17 cellular contexts compared by ENCODE assay signal in the genomic region with DNA sequence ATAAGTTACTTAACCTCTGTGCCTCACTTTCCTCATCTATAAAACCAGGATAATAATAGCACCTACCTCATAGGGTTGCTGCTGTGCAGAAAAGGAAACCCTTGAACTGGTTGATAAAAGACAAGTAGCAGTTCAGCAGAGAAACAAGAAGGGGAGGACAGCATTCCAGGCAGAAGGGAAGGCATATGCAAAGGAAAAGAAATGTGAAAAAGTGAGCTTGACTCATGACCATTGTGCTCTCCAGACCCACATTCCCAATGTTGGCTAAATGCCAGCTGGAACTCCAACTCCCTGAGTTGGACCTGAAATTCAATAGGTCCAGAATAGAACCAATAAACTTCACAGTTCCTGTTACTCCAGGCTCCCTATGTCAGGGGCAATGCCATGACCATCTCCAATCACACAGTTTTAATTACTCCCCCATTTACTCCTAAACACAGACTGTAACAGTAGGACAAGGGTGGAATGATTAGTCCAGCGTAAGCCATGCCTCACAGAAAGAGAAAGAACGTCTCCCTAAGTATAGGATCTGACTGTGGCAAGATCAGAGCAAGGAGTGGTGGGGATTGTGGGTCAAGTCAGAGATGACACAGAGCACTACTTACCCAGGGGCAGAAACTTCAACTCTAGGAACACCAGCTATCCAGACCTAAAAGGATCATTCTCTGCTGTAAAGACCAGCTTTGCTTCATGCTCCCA. TPM values are rescaled to one million over a fixed set of nuclear protein-coding genes. Genes with fewer than 3 reads are reported as not detected.
A peak's percentile ranks its signal among the peaks of the same experiment; 100 is the strongest.
DNase-seq lines count a peak whose midpoint lies in the region; ATAC-seq and TF ChIP-seq lines count a peak whose summit lies in the region.
"Had no signal": no experiment of that assay in that cellular context is flagged by ENCODE, and none has a peak within 500 bp of the region (broad histone marks: within the 10 kb centered on the region; RNA-seq: fewer than 3 reads in every experiment).

No MANE protein-coding gene starts in this region.

- in situ Hi-C loops in G401 (cut with HindIII; ENCODE audit: low sequenced_read_pairs) = no loop called here

- peaks cover 3% of the 10 kb centered on the region for H3K36me3 Mint-ChIP-seq in T-helper 17 cell (ENCODE audit: low read depth)
- peaks cover 0 to 8% (median 1%) of the 10 kb centered on the region in 3 donors for H3K36me3 Mint-ChIP-seq in naive thymus-derived CD8-positive, alpha-beta T cell
- H3K36me3 Mint-ChIP-seq: activated naive CD4-positive, alpha-beta T cell treated with anti-CD3 and anti-CD28 coated beads, Interleukin-2, amount 50 U/mL, for 72 hours had no signal

- TF ChIP-seq CTCF in fibroblast of the aortic adventitia (IDR thresholded peaks at IDR 0.05; ENCODE audit: insufficient read depth, low read length) = no peak

- peaks cover 18% of the 10 kb centered on the region for H3K4me1 Mint-ChIP-seq in T-helper 17 cell
- peaks cover 23 to 55% (median 43%) of the 10 kb centered on the region in 4 donors for H3K4me1 Mint-ChIP-seq in naive thymus-derived CD8-positive, alpha-beta T cell

- H3K4me3 ChIP-seq in fibroblast of the aortic adventitia (ENCODE audit: low read depth, low read length) = no peak overlapping the region

- no peaks in the 10 kb centered on the region for H3K9me3 Mint-ChIP-seq in naive thymus-derived CD8-positive, alpha-beta T cell
- H3K9me3 Mint-ChIP-seq: activated naive CD4-positive, alpha-beta T cell treated with anti-CD3 and anti-CD28 coated beads, Interleukin-2, amount 50 U/mL, for 72 hours had no signal

- ATAC-seq in T-helper 17 cell = no peak
- no peak for ATAC-seq in naive thymus-derived CD8-positive, alpha-beta T cell
- no peak for ATAC-seq in HG02759 (IDR thresholded peaks at IDR 0.05; ENCODE audit: unreplicated experiment)
- ATAC-seq: activated naive CD4-positive, alpha-beta T cell treated with anti-CD3 and anti-CD28 coated beads, Interleukin-2, amount 50 U/mL, for 72 hours had no signal

- H3K27me3 Mint-ChIP-seq in T-helper 17 cell = no peaks in the 10 kb centered on the region
- no peaks in the 10 kb centered on the region for H3K27me3 Mint-ChIP-seq in naive thymus-derived CD8-positive, alpha-beta T cell

- H3K27ac Mint-ChIP-seq in T-helper 17 cell = peak overlapping the region; percentile 29
- peak overlapping the region in 6 of 10 donors; percentile 1 to 64 (median 32) for H3K27ac Mint-ChIP-seq in naive thymus-derived CD8-positive, alpha-beta T cell

- DNase-seq in G401 (ENCODE audit: low spot score) = peak; percentile 16
- no peak for DNase-seq in T-helper 17 cell
- peak; percentile 96 for DNase-seq in fibroblast of the aortic adventitia (ENCODE audit: low read depth)
- DNase-seq in naive thymus-derived CD8-positive, alpha-beta T cell = no peak
- no peak for DNase-seq in activated naive CD4-positive, alpha-beta T cell treated with Interleukin-2 at 50 U/mL for 16 hours
- DNase-seq in NOMO-1 treated with DMSO at 0.1 percent for 48 hours (lab: John Stamatoyannopoulos, UW; ENCODE audit: unreplicated experiment) = no peak
- no peak for DNase-seq in NCI-H2107 treated with DMSO at 0.1 percent for 48 hours (lab: John Stamatoyannopoulos, UW; ENCODE audit: unreplicated experiment)
- DNase-seq: activated CD8-positive, alpha-beta memory T cell treated with anti-CD3 and anti-CD28 coated beads for 24 hours; COR-L47; H7; KBM-7; NCI-H2029 treated with DMSO at 0.1 percent for 48 hours; stimulated activated CD4-positive, alpha-beta T cell treated with anti-CD3 and anti-CD28 coated beads, Interleukin-4, amount 100 ng/mL, for 4 hours; T-helper 9 cell had no signal

- no peak overlapping the region for H3K4me3 Mint-ChIP-seq in T-helper 17 cell
- H3K4me3 Mint-ChIP-seq in naive thymus-derived CD8-positive, alpha-beta T cell = no peak overlapping the region

- POLR2A ChIA-PET in naive thymus-derived CD8-positive, alpha-beta T cell (lab: Charles Lee) = interaction anchor here (0.8 kb wide), 1 partner anchor 13 kb away, joined by 3 read pairs; no protein-coding TSS in a partner anchor

- H3K9me3 ChIP-seq in T-helper 17 cell (ENCODE audit: control insufficient read depth, low read length, poor library complexity, severe bottlenecking) = no peaks in the 10 kb centered on the region
- H3K9me3 ChIP-seq: neutrophil had no signal

RNA-seq across cellular contexts. Expression of a gene that starts 26.9 kb away (rescaled TPM):
- 10.8 and 16.7 TPM in 2 replicates for total RNA-seq in G401 (2014; rRNA removed; shearing (Covaris generic))
- total RNA-seq in T-helper 17 cell = 10 to 100 TPM; 30.8 to 40.4 TPM
- total RNA-seq in fibroblast of the aortic adventitia (ENCODE audit: low replicate concordance) = 33.9 and 43.4 TPM in 2 replicates
- 10 to 100 TPM; 37.3 to 40.5 TPM for total RNA-seq in naive thymus-derived CD8-positive, alpha-beta T cell
- polyA plus RNA-seq in naive thymus-derived CD8-positive, alpha-beta T cell = 10 to 100 TPM; 10.3 to 14.0 (median 11.0) TPM

Comparison
In these comparisons a context has a peak if more than half of its experiments do, and no peak if none do; other contexts are left out.
1. DNase-seq: peak in G401 (single experiment) and fibroblast of the aortic adventitia (single experiment); none in T-helper 17 cell (0 of 3), naive thymus-derived CD8-positive, alpha-beta T cell (0 of 10), activated naive CD4-positive, alpha-beta T cell treated with Interleukin-2 at 50 U/mL for 16 hours (single experiment), NOMO-1 treated with DMSO at 0.1 percent for 48 hours (single experiment) and NCI-H2107 treated with DMSO at 0.1 percent for 48 hours (single experiment).